18 cellular contexts compared by ENCODE assay signal in the genomic region with DNA sequence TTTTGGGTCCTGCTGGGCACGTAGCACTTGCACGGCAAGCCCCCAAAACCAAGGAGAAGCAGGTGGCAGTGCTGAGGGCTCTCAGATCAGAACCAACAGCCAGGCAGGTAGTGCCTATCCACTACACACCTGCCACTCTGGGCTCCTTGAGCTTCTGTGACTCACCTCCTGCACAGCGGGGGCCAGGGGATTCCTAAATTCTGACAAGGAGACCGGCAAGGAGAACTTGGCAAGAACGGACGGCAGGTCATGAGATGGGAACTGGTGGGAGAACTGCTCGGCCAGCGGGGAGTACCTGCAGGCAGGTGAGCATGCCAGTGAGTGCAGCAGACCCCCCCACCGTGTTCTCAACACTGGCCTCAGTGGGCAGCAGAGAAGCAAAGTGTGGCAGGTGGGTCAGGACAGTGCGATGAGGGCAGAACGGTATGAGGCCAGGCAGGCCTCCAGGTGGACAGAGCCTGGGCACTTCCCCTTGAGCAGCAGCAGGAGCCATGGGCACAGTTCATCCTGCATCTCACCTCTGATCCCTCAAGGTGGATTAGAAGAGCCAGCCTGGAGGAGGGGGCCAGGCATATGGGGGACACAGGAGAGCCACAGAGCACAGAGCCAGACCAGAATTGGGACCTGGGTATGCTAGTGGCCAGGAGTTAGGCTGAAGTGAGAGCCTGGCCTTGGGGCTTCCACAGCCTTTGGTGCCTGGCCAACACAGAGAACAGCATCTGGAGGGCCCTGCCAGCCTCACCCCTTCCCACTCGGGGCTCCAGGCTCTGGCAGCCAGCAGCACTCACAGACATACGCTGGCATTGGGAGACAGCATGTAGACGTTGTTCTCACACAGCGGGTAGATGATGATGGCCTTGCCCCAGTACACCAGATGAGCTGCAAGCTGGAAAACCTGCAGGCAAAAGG. TPM values are rescaled to one million over a fixed set of nuclear protein-coding genes. Genes with fewer than 3 reads are reported as not detected.
DNase-seq lines count a peak whose midpoint lies in the region; ATAC-seq and TF ChIP-seq lines count a peak whose summit lies in the region.
"Had no signal": no experiment of that assay in that cellular context is flagged by ENCODE, and none has a peak within 500 bp of the region (broad histone marks: within the 10 kb centered on the region; RNA-seq: fewer than 3 reads in every experiment).

No MANE protein-coding gene starts in this region.

- H3K4me3 ChIP-seq in ascending aorta: no peak overlapping the region
- H3K4me3 ChIP-seq: BLaER1 treated with 17β-estradiol and CSF1 and Interleukin-3, amounts not matched to agents 10 nM and 100 nM; ovary; SJSA1; testis had no signal

- H3K9me3 ChIP-seq in ascending aorta: no peaks in the 10 kb centered on the region
- H3K9me3 ChIP-seq: BLaER1 treated with 17β-estradiol and CSF1 and Interleukin-3, amounts not matched to agents 10 nM and 100 nM; ovary; SJSA1; testis had no signal

- no peaks in the 10 kb centered on the region for H3K27me3 ChIP-seq in ascending aorta
- H3K27me3 ChIP-seq: BLaER1 treated with 17β-estradiol and CSF1 and Interleukin-3, amounts not matched to agents 10 nM and 100 nM; brain microvascular endothelial cell; ovary; SJSA1; testis had no signal

- H3K4me3 Mint-ChIP-seq in stimulated activated naive B cell treated with anti-CD40 and anti-IgM and Interleukin-4, amounts not matched to agents 10 μg/mL and 1 μg/mL and 100 μg/mL, for 72 hours: no peak overlapping the region
- H3K4me3 Mint-ChIP-seq: activated naive CD4-positive, alpha-beta T cell treated with anti-CD3 and anti-CD28 coated beads, Interleukin-2, amount 50 U/mL, for 24 hours; HFFc6; IgD-negative memory B cell had no signal

- TF ChIP-seq CTCF in ascending aorta (IDR thresholded peaks at IDR 0.05): no peak

- peak overlapping the region; percentile 51 for H3K27ac Mint-ChIP-seq in stimulated activated naive B cell treated with anti-CD40 and anti-IgM and Interleukin-4, amounts not matched to agents 10 μg/mL and 1 μg/mL and 100 μg/mL, for 72 hours
- H3K27ac Mint-ChIP-seq: activated naive CD4-positive, alpha-beta T cell treated with anti-CD3 and anti-CD28 coated beads, Interleukin-2, amount 50 U/mL, for 24 hours; HFFc6 had no signal

- peaks cover 4 to 13% of the 10 kb centered on the region in 2 donors for H3K4me1 ChIP-seq in ascending aorta
- H3K4me1 ChIP-seq: SJSA1 had no signal

- peaks cover 11 to 23% of the 10 kb centered on the region in 2 donors for H3K4me1 Mint-ChIP-seq in stimulated activated naive B cell treated with anti-CD40 and anti-IgM and Interleukin-4, amounts not matched to agents 10 μg/mL and 1 μg/mL and 100 μg/mL, for 72 hours

- DNase-seq in NCI-H2029 treated with DMSO at 0.1 percent for 48 hours (lab: John Stamatoyannopoulos, UW): peak; percentile 28
- no peak for DNase-seq in NCI-H2029 (lab: John Stamatoyannopoulos, UW)
- no peak for DNase-seq in ascending aorta (ENCODE audit: low spot score in 2 of 2)
- DNase-seq in stimulated activated naive B cell treated with anti-CD40 and anti-IgM and Interleukin-4, amounts not matched to agents 10 μg/mL and 1 μg/mL and 100 μg/mL, for 72 hours: no peak
- no peak for DNase-seq in NCI-H510A (lab: John Stamatoyannopoulos, UW)
- no peak for DNase-seq in NCI-H2171 (lab: John Stamatoyannopoulos, UW)
- DNase-seq: 8988T; activated CD4-positive, alpha-beta T cell treated with anti-CD3 and anti-CD28 coated beads, Interleukin-2, amount 50 U/mL, for 1 hour; activated T-cell treated with anti-CD3 and anti-CD28 coated beads for 4 hours; brain microvascular endothelial cell; HFFc6; NCI-H226; ovary; testis had no signal

- peak overlapping the region; percentile 49 to 66 for H3K27ac ChIP-seq in ascending aorta
- H3K27ac ChIP-seq: brain microvascular endothelial cell, ovary, SJSA1, testis had no signal

- H3K27me3 Mint-ChIP-seq in stimulated activated naive B cell treated with anti-CD40 and anti-IgM and Interleukin-4, amounts not matched to agents 10 μg/mL and 1 μg/mL and 100 μg/mL, for 72 hours: no peaks in the 10 kb centered on the region
- H3K27me3 Mint-ChIP-seq: activated naive CD4-positive, alpha-beta T cell treated with anti-CD3 and anti-CD28 coated beads, Interleukin-2, amount 50 U/mL, for 24 hours; IgD-negative memory B cell had no signal

- intact Hi-C loops in ascending aorta (cut with DNase I): no loop called here

- peaks cover 30 to 35% of the 10 kb centered on the region in 2 donors for H3K36me3 ChIP-seq in ascending aorta
- H3K36me3 ChIP-seq: ovary had no signal

- H3K9me3 Mint-ChIP-seq in stimulated activated naive B cell treated with anti-CD40 and anti-IgM and Interleukin-4, amounts not matched to agents 10 μg/mL and 1 μg/mL and 100 μg/mL, for 72 hours: no peaks in the 10 kb centered on the region
- H3K9me3 Mint-ChIP-seq: activated naive CD4-positive, alpha-beta T cell treated with anti-CD3 and anti-CD28 coated beads, Interleukin-2, amount 50 U/mL, for 24 hours; HFFc6; IgD-negative memory B cell had no signal

- no peak for ATAC-seq in stimulated activated naive B cell treated with anti-CD40 and anti-IgM and Interleukin-4, amounts not matched to agents 10 μg/mL and 1 μg/mL and 100 μg/mL, for 72 hours (replicated peaks)

- H3K36me3 Mint-ChIP-seq in stimulated activated naive B cell treated with anti-CD40 and anti-IgM and Interleukin-4, amounts not matched to agents 10 μg/mL and 1 μg/mL and 100 μg/mL, for 72 hours: peaks cover 32 to 38% of the 10 kb centered on the region in 2 donors
- H3K36me3 Mint-ChIP-seq: IgD-negative memory B cell had no signal

RNA-seq across cellular contexts. Expression of a gene that starts 14.7 kb away (rescaled TPM):
- total RNA-seq in ascending aorta: 406 TPM

RNA-seq across cellular contexts. Expression of a gene that starts 20.3 kb away (rescaled TPM):
- total RNA-seq in ascending aorta: 146 TPM

RNA-seq across cellular contexts. Expression of a gene that starts 39.1 kb away (rescaled TPM):
- not detected for total RNA-seq in ascending aorta

RNA-seq across cellular contexts. Expression of a gene that starts 39.3 kb away (rescaled TPM):
- total RNA-seq in ascending aorta: not detected

RNA-seq across cellular contexts. Expression of a gene that starts 45.8 kb away (rescaled TPM):
- 24.9 TPM for total RNA-seq in ascending aorta
